In genomic region chr3:62875103-62876002, GRCh38 we compare ENCODE assay signal across 7 cellular contexts. TPM values are rescaled to one million over a fixed set of nuclear protein-coding genes. Genes with fewer than 3 reads are reported as not detected.
DNase-seq lines count a peak whose midpoint lies in the region; ATAC-seq, FAIRE-seq and TF ChIP-seq lines count a peak whose summit lies in the region.

CADPS (minus strand) TSS chr3:62875416; CDS start chr3:62875029, 387 bp downstream.

- H3K27me3 ChIP-seq in keratinocyte (ENCODE audit: control insufficient read depth, extremely low read depth, insufficient read depth, low read length), result peaks cover 40% of the 10 kb centered on the region
- H3K27me3 ChIP-seq in suprapubic skin, result peaks cover 33% of the 10 kb centered on the region

- DNase-seq in NCI-H146 treated with DMSO at 0.1 percent for 48 hours (lab: John Stamatoyannopoulos, UW; ENCODE audit: unreplicated experiment) (peak; percentile 64), astrocyte of the hippocampus (ENCODE audit: low read depth, low spot score) (peak; percentile 64), keratinocyte (ENCODE audit: low read depth, low spot score) (no peak), suprapubic skin (ENCODE audit: low spot score in 2 of 2) (peak in 1 of 2 donors; percentile 78), AML-193 (lab: John Stamatoyannopoulos, UW) (no peak)
- DNase-seq in activated naive CD4-positive, alpha-beta T cell treated with anti-CD3 and anti-CD28 coated beads, Interleukin-2, amount 50 U/mL, for 16 hours, result no peak

- H3K36me3 ChIP-seq in keratinocyte (ENCODE audit: control insufficient read depth in 2 of 2, extremely low read depth in 1 of 2, insufficient read depth in 2 of 2, low read length in 2 of 2) (no peaks in the 10 kb centered on the region), suprapubic skin (no peaks in the 10 kb centered on the region)

- H3K9me3 ChIP-seq in keratinocyte (ENCODE audit: control insufficient read depth, low read depth, low read length) (no peaks in the 10 kb centered on the region), suprapubic skin (no peaks in the 10 kb centered on the region)

- H3K79me2 ChIP-seq in keratinocyte (ENCODE audit: control insufficient read depth, insufficient read depth, low read length), result no peaks in the 10 kb centered on the region

- no peak for TF ChIP-seq CTCF in keratinocyte (optimal IDR thresholded peaks at IDR 0.05 in 1 of 3, IDR thresholded peaks at IDR 0.05 in 1 of 3, conservative IDR thresholded peaks at IDR 0.05 in 1 of 3; ENCODE audit: extremely low read depth in 1 of 3, insufficient read depth in 2 of 3, low read length in 3 of 3)
- no peak for TF ChIP-seq CTCF in suprapubic skin (IDR thresholded peaks at IDR 0.05)

- H3K27ac ChIP-seq in keratinocyte (ENCODE audit: control insufficient read depth, insufficient read depth, low read length) (no peak within 1 kb of the TSS), suprapubic skin (peak within 1 kb of the TSS; percentile 75)

- H3K4me1 ChIP-seq in keratinocyte (ENCODE audit: control insufficient read depth, extremely low read depth, insufficient read depth, low read length) (peaks cover 9% of the 10 kb centered on the region), suprapubic skin (peaks cover 13% of the 10 kb centered on the region)

- H3K4me2 ChIP-seq in keratinocyte (ENCODE audit: control insufficient read depth, extremely low read depth, insufficient read depth, low read depth, low read length), result peak within 1 kb of the TSS; percentile 56

- no peak for TF ChIP-seq EP300 in suprapubic skin (IDR thresholded peaks at IDR 0.05)

- dilution Hi-C loops in keratinocyte (cut with MboI; ENCODE audit: extremely low pct_ligation_motif_present, low sequenced_read_pairs), result no loop called here

- no peak within 1 kb of the TSS for H2AFZ ChIP-seq in keratinocyte (ENCODE audit: control insufficient read depth, low read length)

- 2% methylated on average over 37 of the region's 56 CpGs for WGBS in suprapubic skin

- H3K9ac ChIP-seq in keratinocyte (ENCODE audit: control insufficient read depth, extremely low read depth, insufficient read depth, low read length), result no peak within 1 kb of the TSS

- FAIRE-seq in keratinocyte (lab: Jason Lieb, UNC), result no peak

- H3K9me1 ChIP-seq in keratinocyte (ENCODE audit: control insufficient read depth, extremely low read depth, insufficient read depth, low read length), result no peaks in the 10 kb centered on the region

- TF ChIP-seq POLR2A in suprapubic skin (IDR thresholded peaks at IDR 0.05), result no peak

- ATAC-seq in GM21515 (IDR thresholded peaks at IDR 0.05; ENCODE audit: unreplicated experiment), result no peak

- H3K4me3 ChIP-seq in keratinocyte (ENCODE audit: control insufficient read depth in 2 of 3, extremely low read depth in 1 of 3, insufficient read depth in 2 of 3, low read depth in 1 of 3, low read length in 3 of 3) (peak within 1 kb of the TSS; percentile 27 to 35 (median 32)), suprapubic skin (peak within 1 kb of the TSS; percentile 64)

- H4K20me1 ChIP-seq in keratinocyte (ENCODE audit: control insufficient read depth, extremely low read depth, insufficient read depth, low read length), result no peaks in the 10 kb centered on the region

RNA-seq across cellular contexts. Expression of gene CADPS, which starts in this region (rescaled TPM):
- not detected in 3 replicates for polyA plus RNA-seq in keratinocyte
- not detected for polyA plus RNA-seq in keratinocyte (2011; ENCODE audit: low read depth)
- polyA plus RNA-seq in keratinocyte (2011; cell fraction: cytosol; rRNA removed), result not detected in 2 replicates
- polyA plus RNA-seq in keratinocyte (2011; cell fraction: nucleus; rRNA removed), result 0.04 and 0.38 TPM in 2 replicates
- not detected in 2 replicates for polyA plus RNA-seq in keratinocyte (2012; ENCODE audit: low replicate concordance)
- polyA minus RNA-seq in keratinocyte, result not detected in 3 replicates
- not detected for polyA minus RNA-seq in keratinocyte (2011; cell fraction: cytosol; rRNA and poly(A)+ RNA removed)
- polyA minus RNA-seq in keratinocyte (2011; cell fraction: nucleus; rRNA and poly(A)+ RNA removed), result not detected in 2 replicates
- total RNA-seq in suprapubic skin, result 1 to 10 TPM in 3 of 4 donors, under 1 TPM in 1; 0.57 to 3.8 (median 3.0) TPM

Comparison
In these comparisons a context has a peak if more than half of its experiments do, and no peak if none do; other contexts are left out.
1. DNase-seq: peak in NCI-H146 treated with DMSO at 0.1 percent for 48 hours (single experiment) and astrocyte of the hippocampus (single experiment); none in keratinocyte (single experiment), AML-193 (0 of 2) and activated naive CD4-positive, alpha-beta T cell treated with anti-CD3 and anti-CD28 coated beads, Interleukin-2, amount 50 U/mL, for 16 hours (single experiment).